9 cellular contexts compared by ENCODE assay signal in genomic region chr11:111635706-111636045, GRCh38. TPM values are rescaled to one million over a fixed set of nuclear protein-coding genes. Genes with fewer than 3 reads are reported as not detected.
A peak's percentile ranks its signal among the peaks of the same experiment; 100 is the strongest.
DNase-seq lines count a peak whose midpoint lies in the region; ATAC-seq, FAIRE-seq and TF ChIP-seq lines count a peak whose summit lies in the region.
"Had no signal": no experiment of that assay in that cellular context is flagged by ENCODE, and none has a peak within 500 bp of the region (broad histone marks: within the 10 kb centered on the region; RNA-seq: fewer than 3 reads in every experiment).

No MANE protein-coding gene starts in this region.

- H3K9me3 Mint-ChIP-seq in WTC11 = no peaks in the 10 kb centered on the region

- H3K4me1 ChIP-seq in mucosa of descending colon (ENCODE audit: low read depth) = peaks cover 26% of the 10 kb centered on the region

- no peak overlapping the region for H3K27ac Mint-ChIP-seq in WTC11

- H3K4me3 ChIP-seq in dorsolateral prefrontal cortex (peak overlapping the region in 23 of 59 donors; percentile 2 to 36 (median 18)), mucosa of descending colon (no peak overlapping the region)
- H3K4me3 ChIP-seq: BLaER1 treated with 17β-estradiol and CSF1 and Interleukin-3, amounts not matched to agents 10 nM and 100 nM had no signal

- intact Hi-C loops in dorsolateral prefrontal cortex (cut with DNase I) (no loop called here), mucosa of descending colon (cut with DNase I, micrococcal nuclease) (no loop called here)

- FAIRE-seq in D721Med (lab: Jason Lieb, UNC) = no peak

- no peaks in the 10 kb centered on the region for H3K27me3 ChIP-seq in dorsolateral prefrontal cortex
- H3K27me3 ChIP-seq: BLaER1 treated with 17β-estradiol and CSF1 and Interleukin-3, amounts not matched to agents 10 nM and 100 nM had no signal

- TF ChIP-seq CTCF in dorsolateral prefrontal cortex (IDR thresholded peaks at IDR 0.05 in 54 of 56, conservative IDR thresholded peaks at IDR 0.05 in 2 of 56; ENCODE audit: low read depth in 1 of 56, partially characterized antibody in 56 of 56) = peak in 1 of 56 donors; percentile 6
- TF ChIP-seq CTCF in mucosa of descending colon (IDR thresholded peaks at IDR 0.05) = no peak
- TF ChIP-seq CTCF in D721Med (IDR thresholded peaks at IDR 0.05; ENCODE audit: insufficient read depth, missing control alignments) = no peak
- TF ChIP-seq CTCF in WTC11 (IDR thresholded peaks at IDR 0.05) = no peak

- no peaks in the 10 kb centered on the region for H3K9me3 ChIP-seq in mucosa of descending colon

- no peaks in the 10 kb centered on the region for H3K36me3 Mint-ChIP-seq in WTC11

- H3K36me3 ChIP-seq in mucosa of descending colon (ENCODE audit: low read depth) = no peaks in the 10 kb centered on the region

- DNase-seq in A172 (ENCODE audit: low spot score) (peak; percentile 40), NCI-H2081 (lab: John Stamatoyannopoulos, UW) (peak; percentile 59 to 80), dorsolateral prefrontal cortex (peak in 9 of 10 donors; percentile 26 to 70 (median 56)), mucosa of descending colon (peak in 1 of 3 donors; percentile 33), D721Med (ENCODE audit: insufficient read length, low spot score) (no peak), amniotic stem cell (lab: John Stamatoyannopoulos, UW) (no peak), WTC11 (ENCODE audit: low spot score) (no peak)
- no peak for DNase-seq in activated CD8-positive, alpha-beta memory T cell treated with anti-CD3 and anti-CD28 coated beads, Interleukin-2, amount 50 U/mL, for 4 hours

- peaks cover 43% of the 10 kb centered on the region for H3K4me1 Mint-ChIP-seq in WTC11

- CTCF ChIA-PET in WTC11 (lab: Charles Lee) = no interaction called here

- ATAC-seq in mucosa of descending colon = peak; percentile 65
- no peak for ATAC-seq in WTC11

- H3K4me3 Mint-ChIP-seq in WTC11 = no peak overlapping the region

- H3K27me3 Mint-ChIP-seq in WTC11 (ENCODE audit: low read depth) = no peaks in the 10 kb centered on the region

- peak overlapping the region; percentile 29 to 95 (median 82) for H3K27ac ChIP-seq in dorsolateral prefrontal cortex
- H3K27ac ChIP-seq: BLaER1 treated with 17β-estradiol and CSF1 and Interleukin-3, amounts not matched to agents 10 nM and 100 nM had no signal

- POLR2A ChIA-PET in WTC11 (lab: Charles Lee) = no interaction called here

TF ChIP-seq in WTC11, 78 proteins besides CTCF, POLR2A, EP300 and RAD21 (continues in another document):
- TF ChIP-seq NR3C1 (CRISPR knock-in tag; conservative IDR thresholded peaks at IDR 0.05; ENCODE audit: low read depth) (no peak), IRF1 (CRISPR knock-in tag; IDR thresholded peaks at IDR 0.05) (no peak), GTF2I (CRISPR knock-in tag; conservative IDR thresholded peaks at IDR 0.05) (no peak), NFE2L1 (CRISPR knock-in tag; IDR thresholded peaks at IDR 0.05) (no peak), EMX1 (CRISPR knock-in tag; IDR thresholded peaks at IDR 0.05) (no peak), HMGA2 (CRISPR knock-in tag; IDR thresholded peaks at IDR 0.05) (no peak), AR (CRISPR knock-in tag; IDR thresholded peaks at IDR 0.05) (no peak), ZNF671 (CRISPR knock-in tag; IDR thresholded peaks at IDR 0.05) (no peak), ATF6 (CRISPR knock-in tag; IDR thresholded peaks at IDR 0.05) (no peak), ZNF532 (CRISPR knock-in tag; IDR thresholded peaks at IDR 0.05; ENCODE audit: borderline replicate concordance) (no peak)
- TF ChIP-seq, protein P1, sequence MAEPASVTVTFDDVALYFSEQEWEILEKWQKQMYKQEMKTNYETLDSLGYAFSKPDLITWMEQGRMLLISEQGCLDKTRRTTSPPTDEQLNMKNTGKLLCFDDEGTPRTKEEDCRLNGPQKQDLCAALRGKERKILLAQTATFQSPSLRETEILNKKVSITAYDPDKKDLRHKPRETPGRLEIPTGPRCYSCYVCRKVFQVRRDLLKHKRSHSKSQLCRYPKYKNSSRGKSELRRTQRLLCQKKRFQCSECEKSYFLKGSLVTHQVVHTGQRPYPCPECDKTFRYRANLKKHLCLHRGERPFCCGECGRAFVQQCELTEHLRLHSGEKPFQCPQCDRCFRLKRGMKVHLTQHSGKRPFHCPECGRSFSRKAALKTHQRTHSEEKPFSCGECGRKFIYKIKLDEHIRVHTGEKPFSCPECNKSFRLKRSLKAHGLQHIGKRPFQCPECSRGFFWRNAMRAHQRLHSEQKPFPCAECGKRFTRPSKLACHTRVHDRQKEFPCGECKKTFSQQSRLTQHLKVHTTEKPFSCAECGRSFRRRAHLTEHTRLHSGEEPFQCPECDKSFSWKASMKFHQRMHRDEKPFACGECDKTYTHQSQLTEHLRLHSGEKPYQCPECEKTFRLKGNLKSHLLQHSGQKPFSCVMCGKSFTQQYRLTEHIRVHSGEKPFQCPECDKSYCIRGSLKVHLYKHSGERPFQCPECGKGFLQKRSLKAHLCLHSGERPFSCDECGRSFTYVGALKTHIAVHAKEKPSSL (CRISPR knock-in tag; conservative IDR thresholded peaks at IDR 0.05) = no peak

RNA-seq across cellular contexts. Expression of gene SIK2, which starts 33.4 kb away (rescaled TPM):
- 7.2 and 8.5 TPM in 2 replicates for total RNA-seq in A172 (2014; rRNA removed; shearing (Covaris generic))
- total RNA-seq in dorsolateral prefrontal cortex (10 to 100 TPM; 33.1 to 72.4 (median 50.6) TPM), mucosa of descending colon (10 to 100 TPM; 22.0 to 23.0 (median 22.7) TPM), WTC11 (2021) (6.7 to 8.6 TPM (median 7.2 TPM) in 3 replicates)

Comparison
In these comparisons a context has a peak if more than half of its experiments do, and no peak if none do; other contexts are left out.
1. DNase-seq: peak in A172 (single experiment), NCI-H2081 (2 of 2) and dorsolateral prefrontal cortex (9 of 10); none in activated CD8-positive, alpha-beta memory T cell treated with anti-CD3 and anti-CD28 coated beads, Interleukin-2, amount 50 U/mL, for 4 hours (single experiment), D721Med (single experiment), amniotic stem cell (single experiment) and WTC11 (single experiment).